In genomic region chr14:64195194-64195593, GRCh38 we compare ENCODE assay signal across 11 cellular contexts.
DNase-seq lines count a peak whose midpoint lies in the region; ATAC-seq, FAIRE-seq and TF ChIP-seq lines count a peak whose summit lies in the region.
"Had no signal": no experiment of that assay in that cellular context is flagged by ENCODE, and none has a peak within 500 bp of the region (broad histone marks: within the 10 kb centered on the region; RNA-seq: fewer than 3 reads in every experiment).

No MANE protein-coding gene starts in this region.

- no peaks in the 10 kb centered on the region for H4K20me1 ChIP-seq in MM.1S (ENCODE audit: insufficient read depth, low read length)

- no peak overlapping the region for H2AFZ ChIP-seq in MM.1S (ENCODE audit: low read length)

- no peak for DNase-seq in GM12891 (ENCODE audit: insufficient read length, low spot score)
- peak; percentile 39 for DNase-seq in MM.1S
- DNase-seq in immature natural killer cell: no peak
- no peak for DNase-seq in activated effector memory CD4-positive, alpha-beta T cell treated with anti-CD3 and anti-CD28 coated beads, Interleukin-2, amount 50 U/mL, for 16 hours
- DNase-seq in D341Med (ENCODE audit: low spot score): no peak
- DNase-seq in NCI-H2196 treated with DMSO at 0.1 percent for 48 hours (lab: John Stamatoyannopoulos, UW; ENCODE audit: unreplicated experiment): no peak
- DNase-seq: DMS53 had no signal

- TF ChIP-seq CTCF in MM.1S (IDR thresholded peaks at IDR 0.05; ENCODE audit: low read length): no peak

- H3K27ac Mint-ChIP-seq in immature natural killer cell: peak overlapping the region; percentile 15 to 65 (median 30)

- H3K9me3 ChIP-seq in MM.1S (replicated peaks; ENCODE audit: insufficient read depth, low read length): no peaks in the 10 kb centered on the region
- H3K9me3 ChIP-seq: ascending aorta had no signal

- no peaks in the 10 kb centered on the region for H3K27me3 ChIP-seq in MM.1S (replicated peaks; ENCODE audit: insufficient read depth, low read length)
- H3K27me3 ChIP-seq: ascending aorta had no signal

- H3K9me3 Mint-ChIP-seq in immature natural killer cell: no peaks in the 10 kb centered on the region

- H3K4me3 ChIP-seq in MM.1S (ENCODE audit: low read length): no peak overlapping the region
- H3K4me3 ChIP-seq: ascending aorta had no signal

- H3F3A ChIP-seq in MM.1S (ENCODE audit: insufficient read depth, low read length): no peaks in the 10 kb centered on the region

- H3K79me2 ChIP-seq in MM.1S (ENCODE audit: low read length): no peaks in the 10 kb centered on the region

- no peaks in the 10 kb centered on the region for H3K36me3 ChIP-seq in MM.1S (replicated peaks; ENCODE audit: insufficient read depth, low read length)

- peak; percentile 62 for ATAC-seq in GM19395 (IDR thresholded peaks at IDR 0.05; ENCODE audit: unreplicated experiment)
- no peak for ATAC-seq in HG03139 (IDR thresholded peaks at IDR 0.05; ENCODE audit: unreplicated experiment)

- H3K27me3 Mint-ChIP-seq in immature natural killer cell (ENCODE audit: low read depth in 3 of 3): peaks cover 0 to 3% (median 2%) of the 10 kb centered on the region in 3 donors

- H3K36me3 Mint-ChIP-seq in immature natural killer cell: peaks cover 11 to 32% (median 15%) of the 10 kb centered on the region in 3 donors

- 0 out of 2 replicates have a peak overlapping the region, but pooled peaks have one; percentile 2 for H3K4me2 ChIP-seq in MM.1S (ENCODE audit: low read depth, low read length)

- no peaks in the 10 kb centered on the region for H3K9me2 ChIP-seq in MM.1S (replicated peaks; ENCODE audit: insufficient read depth, low read length)

- H3K27ac ChIP-seq in MM.1S (ENCODE audit: low read length): peak overlapping the region; percentile 8; the same call in 1 of the 2 replicates
- H3K27ac ChIP-seq: ascending aorta had no signal

- H3K4me1 Mint-ChIP-seq in immature natural killer cell: peaks cover 26 to 41% of the 10 kb centered on the region in 2 donors

- peaks cover 15% of the 10 kb centered on the region for H3K4me1 ChIP-seq in MM.1S (ENCODE audit: low read length)
- H3K4me1 ChIP-seq: ascending aorta had no signal

- H3K4me3 Mint-ChIP-seq in immature natural killer cell: no peak overlapping the region

- FAIRE-seq in GM12891 (lab: Jason Lieb, UNC): peak; percentile 62
- FAIRE-seq: TTC549 had no signal

- no peak for TF ChIP-seq POLR2A in GM12891 (IDR thresholded peaks at IDR 0.05; ENCODE audit: low read depth, low read length)

- no peak overlapping the region for H3K9ac ChIP-seq in MM.1S (ENCODE audit: low read length)

TF ChIP-seq in GM12891, 5 proteins besides CTCF, POLR2A, EP300 and RAD21:
- TF ChIP-seq POU2F2 (IDR thresholded peaks at IDR 0.05; ENCODE audit: low read depth, low read length) (no peak), TAF1 (IDR thresholded peaks at IDR 0.05; ENCODE audit: low read depth, low read length) (no peak)
